Comparison of ENCODE assay signal across 8 cellular contexts in the genomic region with DNA sequence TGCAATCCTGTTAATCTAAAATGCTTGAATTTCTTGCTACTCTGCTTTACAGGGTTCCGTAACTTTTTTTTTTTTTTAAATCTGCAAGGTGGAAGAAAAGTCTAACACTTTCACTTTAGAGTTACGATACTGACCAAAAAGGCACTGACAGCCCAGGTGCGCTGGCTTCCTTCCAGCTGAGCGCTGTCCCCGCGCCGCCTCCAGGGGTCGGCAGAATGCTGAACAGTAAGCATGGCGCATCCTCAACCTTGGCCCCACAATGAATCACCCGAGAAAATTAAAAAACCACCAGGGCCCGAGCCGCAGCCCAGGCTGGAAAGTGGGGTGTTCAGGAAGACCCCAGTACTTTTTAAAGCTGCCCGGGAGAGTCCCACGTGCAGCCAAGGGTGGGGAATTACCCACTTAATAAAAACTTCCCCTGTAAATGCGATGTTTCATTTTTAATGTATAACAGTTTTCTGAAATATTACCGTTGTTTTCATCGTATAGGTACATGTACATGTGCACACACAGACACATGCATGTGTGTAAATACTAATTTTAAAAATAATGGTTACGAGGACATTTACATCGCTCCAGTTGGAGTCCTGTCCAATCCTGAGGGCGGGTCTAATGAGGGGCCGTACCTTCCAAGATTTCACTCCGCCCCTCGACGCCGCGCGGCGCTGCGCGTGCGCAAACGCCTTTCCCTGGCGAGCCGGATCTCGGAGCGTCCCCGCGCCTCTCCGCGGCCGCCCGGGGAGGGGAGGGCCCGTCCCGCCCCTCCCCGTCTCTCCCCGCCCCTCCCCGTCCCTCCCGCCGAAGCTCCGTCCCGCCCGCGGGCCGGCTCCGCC. TPM values are rescaled to one million over a fixed set of nuclear protein-coding genes. Genes with fewer than 3 reads are reported as not detected.
DNase-seq lines count a peak whose midpoint lies in the region; ATAC-seq, FAIRE-seq and TF ChIP-seq lines count a peak whose summit lies in the region.

No MANE protein-coding gene starts in this region.

- H3K27ac Mint-ChIP-seq in natural killer cell treated with Interleukin-12 subunit alpha and Interleukin-12 subunit beta and Interleukin-15 and Interleukin-18, amount 100 ng/mL, for 72 hours = peak overlapping the region; percentile 70 to 72

- DNase-seq in EL = peak; percentile 94
- peak; percentile 75 for DNase-seq in H54 (ENCODE audit: insufficient read length, low spot score)
- DNase-seq in RPMI8226 = peak; percentile 93
- peak; percentile 90 for DNase-seq in activated T-helper 9 cell treated with anti-CD3 and anti-CD28 coated beads, Interleukin-2, amount 50 U/mL, for 16 hours (ENCODE audit: low read depth)
- peak; percentile 96 for DNase-seq in fibroblast of pulmonary artery (ENCODE audit: low read depth)
- DNase-seq in natural killer cell treated with Interleukin-12 subunit alpha and Interleukin-12 subunit beta and Interleukin-15 and Interleukin-18, amount 100 ng/mL, for 72 hours (ENCODE audit: low spot score) = peak; percentile 95
- peak; percentile 89 to 96 (median 92) for DNase-seq in stimulated activated naive CD4-positive, alpha-beta T cell (lab: John Stamatoyannopoulos, UW)

- no peaks in the 10 kb centered on the region for H3K36me3 Mint-ChIP-seq in natural killer cell treated with Interleukin-12 subunit alpha and Interleukin-12 subunit beta and Interleukin-15 and Interleukin-18, amount 100 ng/mL, for 72 hours

- peaks cover 1 to 2% of the 10 kb centered on the region in 2 donors for H3K27me3 Mint-ChIP-seq in natural killer cell treated with Interleukin-12 subunit alpha and Interleukin-12 subunit beta and Interleukin-15 and Interleukin-18, amount 100 ng/mL, for 72 hours

- peak overlapping the region; percentile 88 for H3K4me3 ChIP-seq in fibroblast of pulmonary artery (replicated peaks; ENCODE audit: low read depth, low read length)

- TF ChIP-seq POLR2A in H54 (IDR thresholded peaks at IDR 0.05; ENCODE audit: low read depth, low read length) = no peak

- no peaks in the 10 kb centered on the region for H3K9me3 Mint-ChIP-seq in natural killer cell treated with Interleukin-12 subunit alpha and Interleukin-12 subunit beta and Interleukin-15 and Interleukin-18, amount 100 ng/mL, for 72 hours

- ATAC-seq in natural killer cell treated with Interleukin-12 subunit alpha and Interleukin-12 subunit beta and Interleukin-15 and Interleukin-18, amount 100 ng/mL, for 72 hours = peak; percentile 95 to 97

- TF ChIP-seq CTCF in LNCAP (IDR thresholded peaks at IDR 0.05) (peak; percentile 81), fibroblast of pulmonary artery (IDR thresholded peaks at IDR 0.05; ENCODE audit: low read length, missing control alignments) (peak; percentile 67)

- H3K4me3 Mint-ChIP-seq in natural killer cell treated with Interleukin-12 subunit alpha and Interleukin-12 subunit beta and Interleukin-15 and Interleukin-18, amount 100 ng/mL, for 72 hours = peak overlapping the region; percentile 89

- peaks cover 3 to 7% of the 10 kb centered on the region in 2 donors for H3K4me1 Mint-ChIP-seq in natural killer cell treated with Interleukin-12 subunit alpha and Interleukin-12 subunit beta and Interleukin-15 and Interleukin-18, amount 100 ng/mL, for 72 hours (ENCODE audit: low read depth in 2 of 2)

- no peak for FAIRE-seq in H54 (lab: Jason Lieb, UNC)

RNA-seq across cellular contexts. Expression of gene GINM1, which starts 0.4 kb away (rescaled TPM):
- 10 to 100 TPM in 1 of 2 donors, 1 to 10 TPM in 1; 9.9 to 16.6 TPM for total RNA-seq in natural killer cell treated with Interleukin-12 subunit alpha and Interleukin-12 subunit beta and Interleukin-15 and Interleukin-18, amount 100 ng/mL, for 72 hours

RNA-seq across cellular contexts. Expression of gene PPIL4, which starts 19.9 kb away (rescaled TPM):
- total RNA-seq in natural killer cell treated with Interleukin-12 subunit alpha and Interleukin-12 subunit beta and Interleukin-15 and Interleukin-18, amount 100 ng/mL, for 72 hours = 10 to 100 TPM; 18.7 to 19.7 TPM

Comparison
In these comparisons a context has a peak if more than half of its experiments do, and no peak if none do; other contexts are left out.
1. Peak in every context shown above with its lines: DNase-seq, ATAC-seq and H3K4me3 ChIP-seq.